In the genomic region with DNA sequence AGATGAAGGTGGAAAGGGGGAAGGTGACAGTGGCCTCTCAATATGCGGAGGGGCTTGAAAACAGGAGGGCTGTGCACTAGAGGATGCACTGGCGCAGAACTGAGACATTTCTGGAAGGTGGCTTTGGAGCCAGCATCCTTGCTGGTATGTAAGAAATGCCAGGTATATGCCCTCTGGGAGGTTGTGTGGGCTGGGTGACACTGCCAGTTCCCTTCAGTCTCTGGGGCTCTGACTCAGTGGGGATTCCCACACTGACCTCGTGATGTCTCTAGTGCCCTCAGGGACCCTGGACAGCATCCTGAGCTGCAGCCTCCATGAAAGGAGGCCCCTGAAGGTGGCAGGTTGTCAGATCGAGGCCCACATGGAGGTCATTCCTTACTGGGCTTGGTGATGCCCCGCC, we compare ENCODE assay signal across 14 cellular contexts.
"Had no signal": no experiment of that assay in that cellular context is flagged by ENCODE, and none has a peak within 500 bp of the region (broad histone marks: within the 10 kb centered on the region; RNA-seq: fewer than 3 reads in every experiment).

No MANE protein-coding gene starts in this region.

- DNase-seq: activated CD4-positive, CD25-positive, alpha-beta regulatory T cell treated with anti-CD3 and anti-CD28 coated beads, Interleukin-2, amount 50 U/mL, for 72 hours; activated effector memory CD4-positive, alpha-beta T cell treated with Interleukin-2 at 50 U/mL for 16 hours; activated T-cell treated with anti-CD3 and anti-CD28 coated beads, Interleukin-2, amount 50 U/mL, for 24 hours; amniotic stem cell; body of pancreas; caudate nucleus; glutamatergic neuron; hypothalamus; psoas muscle; T-cell; T-helper 9 cell had no signal

- H3K4me1 Mint-ChIP-seq: activated naive CD4-positive, alpha-beta T cell treated with anti-CD3 and anti-CD28 coated beads, Interleukin-2, amount 50 U/mL, for 24 hours had no signal

- H3K27ac ChIP-seq: body of pancreas, esophagus muscularis mucosa, psoas muscle, right lobe of liver had no signal

- H3K4me3 Mint-ChIP-seq: activated naive CD4-positive, alpha-beta T cell treated with anti-CD3 and anti-CD28 coated beads, Interleukin-2, amount 50 U/mL, for 24 hours; activated T-cell treated with anti-CD3 and anti-CD28 coated beads, Interleukin-2, amount 50 U/mL, for 24 hours; T-cell had no signal

- ATAC-seq: body of pancreas, psoas muscle, T-cell had no signal

- H3K27me3 ChIP-seq: body of pancreas, esophagus muscularis mucosa, right lobe of liver had no signal

- H3K4me1 ChIP-seq: right lobe of liver had no signal

- H3K36me3 Mint-ChIP-seq: activated naive CD4-positive, alpha-beta T cell treated with anti-CD3 and anti-CD28 coated beads, Interleukin-2, amount 50 U/mL, for 24 hours; T-cell had no signal

- H3K9me3 Mint-ChIP-seq: activated naive CD4-positive, alpha-beta T cell treated with anti-CD3 and anti-CD28 coated beads, Interleukin-2, amount 50 U/mL, for 24 hours; activated T-cell treated with anti-CD3 and anti-CD28 coated beads, Interleukin-2, amount 50 U/mL, for 24 hours; T-cell had no signal

- H3K27ac Mint-ChIP-seq: activated naive CD4-positive, alpha-beta T cell treated with anti-CD3 and anti-CD28 coated beads, Interleukin-2, amount 50 U/mL, for 24 hours; activated T-cell treated with anti-CD3 and anti-CD28 coated beads, Interleukin-2, amount 50 U/mL, for 24 hours; T-cell had no signal
